In genomic region chr22:20926243-20926642, GRCh38 we compare ENCODE assay signal across 22 cellular contexts. TPM values are rescaled to one million over a fixed set of nuclear protein-coding genes. Genes with fewer than 3 reads are reported as not detected.
DNase-seq lines count a peak whose midpoint lies in the region; ATAC-seq, FAIRE-seq and TF ChIP-seq lines count a peak whose summit lies in the region.
"Had no signal": no experiment of that assay in that cellular context is flagged by ENCODE, and none has a peak within 500 bp of the region (broad histone marks: within the 10 kb centered on the region; RNA-seq: fewer than 3 reads in every experiment).

No MANE protein-coding gene starts in this region.

- no peak overlapping the region for H3K9ac ChIP-seq in endodermal cell (ENCODE audit: extremely low read depth, low read length, poor library complexity, severe bottlenecking)

- peaks cover 27% of the 10 kb centered on the region for H3K36me3 ChIP-seq in endodermal cell (ENCODE audit: control insufficient read depth, insufficient read depth, low read length)
- H3K36me3 ChIP-seq: uterus had no signal

- H3K4me1 ChIP-seq in endodermal cell (ENCODE audit: control insufficient read depth, insufficient read depth, low read length): no peaks in the 10 kb centered on the region

- H3K36me3 Mint-ChIP-seq in activated naive CD8-positive, alpha-beta T cell: peaks cover 4% of the 10 kb centered on the region
- peaks cover 26% of the 10 kb centered on the region for H3K36me3 Mint-ChIP-seq in activated naive CD8-positive, alpha-beta T cell treated with anti-CD3 and anti-CD28 coated beads, Interleukin-2, amount 50 U/mL, for 24 hours (ENCODE audit: low read depth)
- peaks cover 35% of the 10 kb centered on the region for H3K36me3 Mint-ChIP-seq in endodermal cell (ENCODE audit: low read depth)
- peaks cover 15 to 29% of the 10 kb centered on the region in 2 donors for H3K36me3 Mint-ChIP-seq in stimulated activated naive B cell treated with anti-CD40 and anti-IgM and Interleukin-4, amounts not matched to agents 10 μg/mL and 1 μg/mL and 100 μg/mL, for 72 hours

- no peaks in the 10 kb centered on the region for H3K9me3 ChIP-seq in endodermal cell (ENCODE audit: control insufficient read depth, low read length)
- H3K9me3 ChIP-seq: body of pancreas, heart right ventricle, SJSA1, uterus had no signal

- no peak overlapping the region for H3K27ac ChIP-seq in endodermal cell (ENCODE audit: low read depth, low read length)
- H3K27ac ChIP-seq: body of pancreas, heart right ventricle, SJSA1, uterus had no signal

- H3K27me3 ChIP-seq in endodermal cell (ENCODE audit: control insufficient read depth, insufficient read depth, low read length, poor library complexity, severe bottlenecking): no peaks in the 10 kb centered on the region
- H3K27me3 ChIP-seq: body of pancreas, heart right ventricle, SJSA1, uterus had no signal

- intact Hi-C loops in posterior vena cava (cut with DNase I): no loop called here

- peak overlapping the region; percentile 76 for H3K27ac Mint-ChIP-seq in activated naive CD8-positive, alpha-beta T cell
- H3K27ac Mint-ChIP-seq in activated naive CD8-positive, alpha-beta T cell treated with anti-CD3 and anti-CD28 coated beads, Interleukin-2, amount 50 U/mL, for 24 hours: no peak overlapping the region
- peak overlapping the region; percentile 83 for H3K27ac Mint-ChIP-seq in endodermal cell
- H3K27ac Mint-ChIP-seq in stimulated activated naive B cell treated with anti-CD40 and anti-IgM and Interleukin-4, amounts not matched to agents 10 μg/mL and 1 μg/mL and 100 μg/mL, for 72 hours: peak overlapping the region; percentile 44

- TF ChIP-seq CTCF in endodermal cell (conservative IDR thresholded peaks at IDR 0.05): no peak

- DNase-seq in activated naive CD8-positive, alpha-beta T cell treated with anti-CD3 and anti-CD28 coated beads, Interleukin-2, amount 50 U/mL, for 24 hours: no peak
- peak; percentile 25 for DNase-seq in MV-4-11 (lab: John Stamatoyannopoulos, UW)
- no peak for DNase-seq in endodermal cell
- no peak for DNase-seq in stimulated activated naive B cell treated with anti-CD40 and anti-IgM and Interleukin-4, amounts not matched to agents 10 μg/mL and 1 μg/mL and 100 μg/mL, for 72 hours
- no peak for DNase-seq in GM12892 (ENCODE audit: insufficient read length)
- no peak for DNase-seq in stimulated activated naive CD4-positive, alpha-beta T cell (lab: John Stamatoyannopoulos, UW)
- DNase-seq in posterior vena cava (ENCODE audit: low spot score): no peak
- DNase-seq: activated CD8-positive, alpha-beta memory T cell treated with anti-CD3 and anti-CD28 coated beads for 24 hours; activated gamma-delta T cell; body of pancreas; DMS 273 treated with DMSO at 0.1 percent for 48 hours; heart right ventricle; kidney glomerular epithelial cell; NCI-H446; posterior cingulate gyrus; uterus had no signal

- no peak overlapping the region for H3K4me3 ChIP-seq in endodermal cell (ENCODE audit: low read length)
- H3K4me3 ChIP-seq: body of pancreas, heart right ventricle, SJSA1, uterus had no signal

- no peak for TF ChIP-seq POLR2A in GM12892 (IDR thresholded peaks at IDR 0.05; ENCODE audit: low read depth, low read length)

- peaks cover 60% of the 10 kb centered on the region for H3K4me1 Mint-ChIP-seq in activated naive CD8-positive, alpha-beta T cell (ENCODE audit: low read depth)
- peaks cover 55% of the 10 kb centered on the region for H3K4me1 Mint-ChIP-seq in activated naive CD8-positive, alpha-beta T cell treated with anti-CD3 and anti-CD28 coated beads, Interleukin-2, amount 50 U/mL, for 24 hours
- H3K4me1 Mint-ChIP-seq in endodermal cell: peaks cover 31% of the 10 kb centered on the region
- H3K4me1 Mint-ChIP-seq in stimulated activated naive B cell treated with anti-CD40 and anti-IgM and Interleukin-4, amounts not matched to agents 10 μg/mL and 1 μg/mL and 100 μg/mL, for 72 hours: peaks cover 32 to 66% of the 10 kb centered on the region in 2 donors

- ATAC-seq in activated naive CD8-positive, alpha-beta T cell treated with anti-CD3 and anti-CD28 coated beads, Interleukin-2, amount 50 U/mL, for 24 hours: no peak
- ATAC-seq in stimulated activated naive B cell treated with anti-CD40 and anti-IgM and Interleukin-4, amounts not matched to agents 10 μg/mL and 1 μg/mL and 100 μg/mL, for 72 hours (replicated peaks): no peak
- ATAC-seq: body of pancreas; heart right ventricle; stimulated activated effector memory CD8-positive, alpha-beta T cell treated with anti-CD3 and anti-CD28 coated beads, Interleukin-12 subunit alpha, Interleukin-12 subunit beta, amount 100 ng/mL, for 72 hours had no signal

- FAIRE-seq in GM12892 (lab: Jason Lieb, UNC): no peak
- FAIRE-seq: GM18507, GM19239, TTC549 had no signal

- H3K4me3 Mint-ChIP-seq in activated naive CD8-positive, alpha-beta T cell: peak overlapping the region; percentile 59
- H3K4me3 Mint-ChIP-seq in activated naive CD8-positive, alpha-beta T cell treated with anti-CD3 and anti-CD28 coated beads, Interleukin-2, amount 50 U/mL, for 24 hours: no peak overlapping the region
- no peak overlapping the region for H3K4me3 Mint-ChIP-seq in endodermal cell
- H3K4me3 Mint-ChIP-seq in stimulated activated naive B cell treated with anti-CD40 and anti-IgM and Interleukin-4, amounts not matched to agents 10 μg/mL and 1 μg/mL and 100 μg/mL, for 72 hours: no peak overlapping the region
- H3K4me3 Mint-ChIP-seq: stimulated activated effector memory CD8-positive, alpha-beta T cell treated with anti-CD3 and anti-CD28 coated beads, Interleukin-12 subunit alpha, Interleukin-12 subunit beta, amount 100 ng/mL, for 72 hours had no signal

- H3K9me3 Mint-ChIP-seq in activated naive CD8-positive, alpha-beta T cell (ENCODE audit: low read depth): no peaks in the 10 kb centered on the region
- no peaks in the 10 kb centered on the region for H3K9me3 Mint-ChIP-seq in activated naive CD8-positive, alpha-beta T cell treated with anti-CD3 and anti-CD28 coated beads, Interleukin-2, amount 50 U/mL, for 24 hours
- H3K9me3 Mint-ChIP-seq in endodermal cell: no peaks in the 10 kb centered on the region
- no peaks in the 10 kb centered on the region for H3K9me3 Mint-ChIP-seq in stimulated activated naive B cell treated with anti-CD40 and anti-IgM and Interleukin-4, amounts not matched to agents 10 μg/mL and 1 μg/mL and 100 μg/mL, for 72 hours
- H3K9me3 Mint-ChIP-seq: stimulated activated effector memory CD8-positive, alpha-beta T cell treated with anti-CD3 and anti-CD28 coated beads, Interleukin-12 subunit alpha, Interleukin-12 subunit beta, amount 100 ng/mL, for 72 hours had no signal

- no peaks in the 10 kb centered on the region for H3K27me3 Mint-ChIP-seq in activated naive CD8-positive, alpha-beta T cell
- H3K27me3 Mint-ChIP-seq in activated naive CD8-positive, alpha-beta T cell treated with anti-CD3 and anti-CD28 coated beads, Interleukin-2, amount 50 U/mL, for 24 hours: no peaks in the 10 kb centered on the region
- no peaks in the 10 kb centered on the region for H3K27me3 Mint-ChIP-seq in endodermal cell (ENCODE audit: insufficient read depth)
- H3K27me3 Mint-ChIP-seq in stimulated activated naive B cell treated with anti-CD40 and anti-IgM and Interleukin-4, amounts not matched to agents 10 μg/mL and 1 μg/mL and 100 μg/mL, for 72 hours: no peaks in the 10 kb centered on the region

- 83 to 95% methylated on average over 2 of the region's 2 CpGs for WGBS in endodermal cell (ENCODE audit: insufficient coverage in 1 of 2, insufficient read length in 1 of 2), 2 experiments

RNA-seq across cellular contexts. Expression of gene CRKL, which starts 9.0 kb away (rescaled TPM):
- total RNA-seq in endodermal cell (100 to 1,000 TPM in 1 of 2 donors, 10 to 100 TPM in 1; 89.5 to 104 TPM), posterior vena cava (10 to 100 TPM; 36.7 to 37.5 TPM)
- polyA plus RNA-seq in endodermal cell (2013, experiment 1 of 2): 50.0 TPM
- 52.3 TPM for polyA plus RNA-seq in endodermal cell (2013, experiment 2 of 2)
- polyA plus RNA-seq in GM12892 (2012; ENCODE audit: missing spikeins): 26.4 TPM

RNA-seq across cellular contexts. Expression of gene AIFM3, which starts 40.8 kb away (rescaled TPM):
- 1 to 10 TPM; 1.8 to 2.7 TPM for total RNA-seq in endodermal cell
- 0.43 TPM for polyA plus RNA-seq in endodermal cell (2013, experiment 1 of 2)
- polyA plus RNA-seq in endodermal cell (2013, experiment 2 of 2): 0.70 TPM
- polyA plus RNA-seq in GM12892 (2012; ENCODE audit: missing spikeins): not detected
- total RNA-seq in posterior vena cava: 1 to 10 TPM in 1 of 2 donors, under 1 TPM in 1; 0.62 to 2.6 TPM
- total RNA-seq: SJSA1 had no signal

RNA-seq across cellular contexts. Expression of gene LZTR1, which starts 55.9 kb away (rescaled TPM):
- total RNA-seq in endodermal cell (10 to 100 TPM; 56.5 to 73.2 TPM), posterior vena cava (10 to 100 TPM; 46.1 to 56.3 TPM)
- 38.3 TPM for polyA plus RNA-seq in endodermal cell (2013, experiment 1 of 2)
- polyA plus RNA-seq in endodermal cell (2013, experiment 2 of 2): 33.0 TPM
- 24.9 TPM for polyA plus RNA-seq in GM12892 (2012; ENCODE audit: missing spikeins)
